ENCODE assay signal across 9 cellular contexts in the genomic region with DNA sequence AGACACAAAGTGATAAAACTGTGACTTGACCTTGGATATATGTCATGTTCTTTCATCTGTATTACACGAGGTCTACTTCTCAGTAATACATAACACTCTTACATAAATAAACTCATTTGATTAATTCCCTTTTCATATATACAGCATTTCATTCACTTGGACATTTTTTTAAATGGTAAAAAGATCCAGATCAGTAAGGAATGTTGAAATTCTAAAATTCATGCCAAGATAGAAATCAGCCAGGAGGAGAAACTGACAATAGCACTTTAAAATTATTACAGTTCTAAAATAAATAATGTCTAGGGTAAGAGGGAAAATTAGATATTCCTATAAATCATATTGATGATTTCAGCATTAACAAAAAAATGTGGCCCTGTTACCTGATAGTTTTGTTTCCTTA.
"Had no signal": no experiment of that assay in that cellular context is flagged by ENCODE, and none has a peak within 500 bp of the region (broad histone marks: within the 10 kb centered on the region; RNA-seq: fewer than 3 reads in every experiment).

No MANE protein-coding gene starts in this region.

- H3K36me3 ChIP-seq: HAP-1 had no signal

- H3K4me1 ChIP-seq: HAP-1 had no signal

- ATAC-seq: GM23338, HCT116 had no signal

- H3K4me1 Mint-ChIP-seq: GM23338, H9 had no signal

- H3K27ac ChIP-seq: GM23248 had no signal

- H3K27ac Mint-ChIP-seq: GM23338, H9, HFFc6 had no signal

- H2AFZ ChIP-seq: GM23248, GM23338 had no signal

- H3K4me3 Mint-ChIP-seq: GM23338, H9, HFFc6 had no signal

- H3K4me2 ChIP-seq: GM23338 had no signal

- H3K9me3 ChIP-seq: HAP-1 had no signal

- DNase-seq: GM23248, GOT3, H7, H9, HCEC 1CT, HFFc6 had no signal

- H3K9me3 Mint-ChIP-seq: GM23338, H9, HFFc6 had no signal

- H3K4me3 ChIP-seq: GM23248, GM23338, HAP-1 had no signal

- H3K9ac ChIP-seq: GM23248 had no signal
